ENCODE assay signal across 8 cellular contexts in genomic region chr4:154626793-154627484, GRCh38. TPM values are rescaled to one million over a fixed set of nuclear protein-coding genes. Genes with fewer than 3 reads are reported as not detected.
DNase-seq lines count a peak whose midpoint lies in the region; ATAC-seq and TF ChIP-seq lines count a peak whose summit lies in the region.

No MANE protein-coding gene starts in this region.

- H3K4me2 ChIP-seq in KMS-11: peak overlapping the region; percentile 20; the same call in 1 of the 2 replicates

- H4K20me1 ChIP-seq in KMS-11 (ENCODE audit: insufficient read depth): no peaks in the 10 kb centered on the region

- no peak overlapping the region for H3K4me3 ChIP-seq in KMS-11 (IDR thresholded peaks at IDR 0.05; ENCODE audit: insufficient read depth, low read depth, low read length)
- peak overlapping the region; percentile 50 to 52 for H3K4me3 ChIP-seq in muscle layer of duodenum (ENCODE audit: low read depth in 1 of 2, low read length in 2 of 2)

- ATAC-seq in GM21723 (IDR thresholded peaks at IDR 0.05; ENCODE audit: unreplicated experiment): peak; percentile 79
- peak; percentile 81 for ATAC-seq in esophagus mucosa

- no peaks in the 10 kb centered on the region for H3K79me2 ChIP-seq in KMS-11 (ENCODE audit: insufficient read depth, low read depth)

- DNase-seq in GM10266 (ENCODE audit: extremely low spot score) (peak; percentile 65), substantia nigra (lab: John Stamatoyannopoulos, UW) (peak in 38 of 49 donors; percentile 5 to 64 (median 32)), NCI-H1694 (lab: John Stamatoyannopoulos, UW) (no peak)
- DNase-seq in activated CD8-positive, alpha-beta memory T cell treated with anti-CD3 and anti-CD28 coated beads for 24 hours: peak; percentile 73

- TF ChIP-seq CTCF in GM10266 (IDR thresholded peaks at IDR 0.05; ENCODE audit: control insufficient read depth, insufficient read depth, low read depth, missing control alignments) (peak; percentile 75), KMS-11 (conservative IDR thresholded peaks at IDR 0.05; ENCODE audit: low read depth, low read length) (peak; percentile 55)

- H3K36me3 ChIP-seq in KMS-11 (ENCODE audit: insufficient read depth): no peaks in the 10 kb centered on the region
- no peaks in the 10 kb centered on the region for H3K36me3 ChIP-seq in muscle layer of duodenum (ENCODE audit: control insufficient read depth in 1 of 2, insufficient read depth in 2 of 2, low read length in 2 of 2)

- H3K27ac ChIP-seq in KMS-11 (no peak overlapping the region), muscle layer of duodenum (ENCODE audit: low read length) (no peak overlapping the region), substantia nigra (ENCODE audit: low read depth, low read length, poor library complexity, severe bottlenecking) (no peak overlapping the region)

- peak overlapping the region; percentile 66 for H2AFZ ChIP-seq in KMS-11 (ENCODE audit: low read depth)

- no peaks in the 10 kb centered on the region for H3K9me3 ChIP-seq in muscle layer of duodenum (ENCODE audit: control insufficient read depth in 1 of 2, low read length in 2 of 2)

- no peaks in the 10 kb centered on the region for H3K27me3 ChIP-seq in KMS-11 (ENCODE audit: insufficient read depth, low read depth)
- H3K27me3 ChIP-seq in muscle layer of duodenum (ENCODE audit: low read depth, low read length): no peaks in the 10 kb centered on the region

- H3K9ac ChIP-seq in KMS-11: no peak overlapping the region

- H3K4me1 ChIP-seq in KMS-11 (ENCODE audit: low read depth, poor library complexity, severe bottlenecking) (no peaks in the 10 kb centered on the region), muscle layer of duodenum (ENCODE audit: control insufficient read depth in 1 of 2, insufficient read depth in 2 of 2, low read length in 2 of 2) (no peaks in the 10 kb centered on the region)

RNA-seq across cellular contexts. Expression of gene FGG, which starts 14.5 kb away (rescaled TPM):
- total RNA-seq in esophagus mucosa: 0.64 TPM

RNA-seq across cellular contexts. Expression of gene FGA, which starts 36.4 kb away (rescaled TPM):
- 0.64 TPM for total RNA-seq in esophagus mucosa
